Comparison of ENCODE assay signal across 1 cellular context in genomic region chr1:28718601-28719331, GRCh38.
TF ChIP-seq lines count a peak whose summit lies in the region.

No MANE protein-coding gene starts in this region.

TF ChIP-seq in K562, 482 proteins besides CTCF, POLR2A, EP300 and RAD21 (continued from another document and continues in another):
- no peak for TF ChIP-seq ZNF197 (CRISPR knock-in tag; IDR thresholded peaks at IDR 0.05; ENCODE audit: low read depth)
- TF ChIP-seq ZNF445 (CRISPR knock-in tag; IDR thresholded peaks at IDR 0.05; ENCODE audit: low read depth), result no peak
- TF ChIP-seq ZNF79 (CRISPR knock-in tag; IDR thresholded peaks at IDR 0.05; ENCODE audit: low read depth), result no peak
- TF ChIP-seq ZNF316 (IDR thresholded peaks at IDR 0.05), result peak; percentile 99
- no peak for TF ChIP-seq ZBTB34 (CRISPR knock-in tag; IDR thresholded peaks at IDR 0.05)
- no peak for TF ChIP-seq ZNF518B (CRISPR knock-in tag; IDR thresholded peaks at IDR 0.05)
- no peak for TF ChIP-seq CHAMP1 (IDR thresholded peaks at IDR 0.05)
- TF ChIP-seq HNRNPH1 (optimal IDR thresholded peaks at IDR 0.05; ENCODE audit: low read depth, low read length), result no peak
- no peak for TF ChIP-seq RBBP5 (IDR thresholded peaks at IDR 0.05; ENCODE audit: borderline replicate concordance, insufficient read depth, low read length, poor library complexity, severe bottlenecking)
- TF ChIP-seq, protein P1, sequence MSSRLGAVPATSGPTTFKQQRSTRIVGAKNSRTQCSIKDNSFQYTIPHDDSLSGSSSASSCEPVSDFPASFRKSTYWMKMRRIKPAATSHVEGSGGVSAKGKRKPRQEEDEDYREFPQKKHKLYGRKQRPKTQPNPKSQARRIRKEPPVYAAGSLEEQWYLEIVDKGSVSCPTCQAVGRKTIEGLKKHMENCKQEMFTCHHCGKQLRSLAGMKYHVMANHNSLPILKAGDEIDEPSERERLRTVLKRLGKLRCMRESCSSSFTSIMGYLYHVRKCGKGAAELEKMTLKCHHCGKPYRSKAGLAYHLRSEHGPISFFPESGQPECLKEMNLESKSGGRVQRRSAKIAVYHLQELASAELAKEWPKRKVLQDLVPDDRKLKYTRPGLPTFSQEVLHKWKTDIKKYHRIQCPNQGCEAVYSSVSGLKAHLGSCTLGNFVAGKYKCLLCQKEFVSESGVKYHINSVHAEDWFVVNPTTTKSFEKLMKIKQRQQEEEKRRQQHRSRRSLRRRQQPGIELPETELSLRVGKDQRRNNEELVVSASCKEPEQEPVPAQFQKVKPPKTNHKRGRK (tag; IDR thresholded peaks at IDR 0.05), result no peak
- TF ChIP-seq, protein P2, sequence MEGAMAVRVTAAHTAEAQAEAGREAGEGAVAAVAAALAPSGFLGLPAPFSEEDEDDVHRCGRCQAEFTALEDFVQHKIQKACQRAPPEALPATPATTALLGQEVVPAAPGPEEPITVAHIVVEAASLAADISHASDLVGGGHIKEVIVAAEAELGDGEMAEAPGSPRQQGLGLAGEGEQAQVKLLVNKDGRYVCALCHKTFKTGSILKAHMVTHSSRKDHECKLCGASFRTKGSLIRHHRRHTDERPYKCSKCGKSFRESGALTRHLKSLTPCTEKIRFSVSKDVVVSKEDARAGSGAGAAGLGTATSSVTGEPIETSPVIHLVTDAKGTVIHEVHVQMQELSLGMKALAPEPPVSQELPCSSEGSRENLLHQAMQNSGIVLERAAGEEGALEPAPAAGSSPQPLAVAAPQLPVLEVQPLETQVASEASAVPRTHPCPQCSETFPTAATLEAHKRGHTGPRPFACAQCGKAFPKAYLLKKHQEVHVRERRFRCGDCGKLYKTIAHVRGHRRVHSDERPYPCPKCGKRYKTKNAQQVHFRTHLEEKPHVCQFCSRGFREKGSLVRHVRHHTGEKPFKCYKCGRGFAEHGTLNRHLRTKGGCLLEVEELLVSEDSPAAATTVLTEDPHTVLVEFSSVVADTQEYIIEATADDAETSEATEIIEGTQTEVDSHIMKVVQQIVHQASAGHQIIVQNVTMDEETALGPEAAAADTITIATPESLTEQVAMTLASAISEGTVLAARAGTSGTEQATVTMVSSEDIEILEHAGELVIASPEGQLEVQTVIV (CRISPR knock-in tag; IDR thresholded peaks at IDR 0.05; ENCODE audit: borderline replicate concordance), result no peak
- no peak for TF ChIP-seq CREM (IDR thresholded peaks at IDR 0.05; ENCODE audit: low read depth)
- no peak for TF ChIP-seq SREBF1 (IDR thresholded peaks at IDR 0.05; ENCODE audit: borderline replicate concordance, low read depth, low read length)
- TF ChIP-seq TSC22D4 (tag; IDR thresholded peaks at IDR 0.05), result no peak
- no peak for TF ChIP-seq TCF3 (CRISPR knock-in tag; IDR thresholded peaks at IDR 0.05)
- TF ChIP-seq ZNF696 (CRISPR knock-in tag; conservative IDR thresholded peaks at IDR 0.05), result no peak
- peak; percentile 96 for TF ChIP-seq BACH1 (tag; IDR thresholded peaks at IDR 0.05)
- no peak for TF ChIP-seq NCOA4 (IDR thresholded peaks at IDR 0.05; ENCODE audit: partially characterized antibody)
- no peak for TF ChIP-seq ASH1L (IDR thresholded peaks at IDR 0.05; ENCODE audit: borderline replicate concordance, low read depth, partially characterized antibody)
- TF ChIP-seq, protein P3, sequence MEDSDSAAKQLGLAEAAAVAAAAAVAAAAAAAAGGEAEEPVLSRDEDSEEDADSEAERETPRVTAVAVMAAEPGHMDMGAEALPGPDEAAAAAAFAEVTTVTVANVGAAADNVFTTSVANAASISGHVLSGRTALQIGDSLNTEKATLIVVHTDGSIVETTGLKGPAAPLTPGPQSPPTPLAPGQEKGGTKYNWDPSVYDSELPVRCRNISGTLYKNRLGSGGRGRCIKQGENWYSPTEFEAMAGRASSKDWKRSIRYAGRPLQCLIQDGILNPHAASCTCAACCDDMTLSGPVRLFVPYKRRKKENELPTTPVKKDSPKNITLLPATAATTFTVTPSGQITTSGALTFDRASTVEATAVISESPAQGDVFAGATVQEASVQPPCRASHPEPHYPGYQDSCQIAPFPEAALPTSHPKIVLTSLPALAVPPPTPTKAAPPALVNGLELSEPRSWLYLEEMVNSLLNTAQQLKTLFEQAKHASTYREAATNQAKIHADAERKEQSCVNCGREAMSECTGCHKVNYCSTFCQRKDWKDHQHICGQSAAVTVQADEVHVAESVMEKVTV (CRISPR knock-in tag; IDR thresholded peaks at IDR 0.05), result no peak
- no peak for TF ChIP-seq ZNF785 (CRISPR knock-in tag; IDR thresholded peaks at IDR 0.05)
- TF ChIP-seq BDP1 (IDR thresholded peaks at IDR 0.05; ENCODE audit: insufficient read depth, insufficient read length), result no peak
- TF ChIP-seq NEUROD1 (IDR thresholded peaks at IDR 0.05; ENCODE audit: borderline replicate concordance, low read depth, low read length, partially characterized antibody), result no peak
- TF ChIP-seq ARID1B (IDR thresholded peaks at IDR 0.05), result peak; percentile 62; the same call in 1 of the 2 replicates
- no peak for TF ChIP-seq ZNF584 (CRISPR knock-in tag; IDR thresholded peaks at IDR 0.05; ENCODE audit: low read depth)
- TF ChIP-seq MTA2 (IDR thresholded peaks at IDR 0.05; ENCODE audit: low read depth), result no peak
- no peak for TF ChIP-seq NR1H2 (CRISPR knock-in tag; IDR thresholded peaks at IDR 0.05)
- TF ChIP-seq, protein P4, sequence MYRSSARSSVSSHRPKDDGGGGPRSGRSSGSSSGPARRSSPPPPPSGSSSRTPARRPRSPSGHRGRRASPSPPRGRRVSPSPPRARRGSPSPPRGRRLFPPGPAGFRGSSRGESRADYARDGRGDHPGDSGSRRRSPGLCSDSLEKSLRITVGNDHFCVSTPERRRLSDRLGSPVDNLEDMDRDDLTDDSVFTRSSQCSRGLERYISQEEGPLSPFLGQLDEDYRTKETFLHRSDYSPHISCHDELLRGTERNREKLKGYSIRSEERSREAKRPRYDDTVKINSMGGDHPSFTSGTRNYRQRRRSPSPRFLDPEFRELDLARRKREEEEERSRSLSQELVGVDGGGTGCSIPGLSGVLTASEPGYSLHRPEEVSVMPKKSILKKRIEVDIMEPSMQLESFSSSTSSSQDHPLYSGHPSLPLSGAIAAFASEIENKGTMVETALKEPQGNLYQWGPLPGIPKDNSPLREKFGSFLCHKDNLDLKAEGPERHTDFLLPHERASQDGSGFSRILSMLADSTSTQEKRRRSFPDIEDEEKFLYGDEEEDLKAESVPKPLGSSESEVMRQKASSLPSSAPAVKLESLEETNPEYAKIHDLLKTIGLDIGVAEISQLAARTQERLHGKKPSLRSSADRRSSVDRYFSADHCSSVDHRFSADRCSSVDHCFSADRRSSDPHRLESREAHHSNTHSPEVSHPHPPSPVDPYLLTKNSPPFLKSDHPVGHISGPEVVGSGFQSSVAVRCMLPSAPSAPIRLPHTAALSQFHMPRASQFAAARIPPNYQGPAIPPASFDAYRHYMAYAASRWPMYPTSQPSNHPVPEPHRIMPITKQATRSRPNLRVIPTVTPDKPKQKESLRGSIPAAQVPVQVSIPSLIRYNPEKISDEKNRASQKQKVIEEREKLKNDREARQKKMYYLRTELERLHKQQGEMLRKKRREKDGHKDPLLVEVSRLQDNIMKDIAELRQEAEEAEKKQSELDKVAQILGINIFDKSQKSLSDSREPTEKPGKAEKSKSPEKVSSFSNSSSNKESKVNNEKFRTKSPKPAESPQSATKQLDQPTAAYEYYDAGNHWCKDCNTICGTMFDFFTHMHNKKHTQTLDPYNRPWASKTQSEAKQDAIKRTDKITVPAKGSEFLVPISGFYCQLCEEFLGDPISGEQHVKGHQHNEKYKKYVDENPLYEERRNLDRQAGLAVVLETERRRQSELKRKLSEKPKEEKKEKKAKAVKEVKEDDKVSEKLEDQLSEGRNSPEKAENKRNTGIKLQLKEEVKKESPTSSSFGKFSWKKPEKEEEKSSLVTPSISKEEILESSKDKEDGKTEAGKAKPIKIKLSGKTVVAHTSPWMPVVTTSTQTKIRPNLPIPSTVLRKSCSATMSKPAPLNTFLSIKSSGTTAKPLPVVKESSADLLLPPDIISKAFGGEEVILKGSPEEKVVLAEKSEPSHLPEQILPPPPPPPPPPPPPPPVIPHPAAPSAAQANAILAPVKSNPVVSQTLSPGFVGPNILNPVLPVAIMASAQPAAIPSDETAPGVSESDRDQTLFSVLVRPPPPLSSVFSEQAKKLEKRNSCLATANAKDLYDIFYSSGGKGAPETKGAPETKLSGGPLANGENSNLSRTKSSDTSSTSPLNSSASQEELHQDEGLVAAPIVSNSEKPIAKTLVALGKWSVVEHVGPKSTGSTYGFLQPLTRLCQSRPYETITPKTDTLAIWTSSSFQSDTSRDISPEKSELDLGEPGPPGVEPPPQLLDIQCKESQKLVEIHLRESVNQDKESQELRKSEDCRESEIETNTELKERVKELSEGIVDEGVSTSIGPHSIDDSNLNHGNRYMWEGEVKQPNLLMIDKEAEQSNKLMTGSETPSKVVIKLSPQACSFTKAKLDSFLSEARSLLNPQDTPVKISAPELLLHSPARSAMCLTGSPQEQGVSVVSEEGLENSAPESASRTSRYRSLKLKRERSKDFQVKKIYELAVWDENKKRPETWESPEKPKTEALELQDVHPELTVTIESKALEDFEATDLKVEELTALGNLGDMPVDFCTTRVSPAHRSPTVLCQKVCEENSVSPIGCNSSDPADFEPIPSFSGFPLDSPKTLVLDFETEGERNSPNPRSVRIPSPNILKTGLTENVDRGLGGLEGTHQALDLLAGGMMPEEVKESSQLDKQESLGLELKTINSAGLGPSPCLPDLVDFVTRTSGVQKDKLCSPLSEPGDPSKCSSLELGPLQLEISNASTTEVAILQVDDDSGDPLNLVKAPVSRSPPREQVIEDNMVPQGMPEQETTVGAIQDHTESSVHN (IDR thresholded peaks at IDR 0.05; ENCODE audit: borderline replicate concordance in 1 of 2, low read depth in 1 of 2), result no peak
- TF ChIP-seq U2AF1 (optimal IDR thresholded peaks at IDR 0.05; ENCODE audit: low read depth, low read length), result no peak
- no peak for TF ChIP-seq ELF4 (CRISPR knock-in tag; IDR thresholded peaks at IDR 0.05)
- no peak for TF ChIP-seq TCF7 (IDR thresholded peaks at IDR 0.05; ENCODE audit: borderline replicate concordance)
- TF ChIP-seq MCM7 (IDR thresholded peaks at IDR 0.05), result no peak
- TF ChIP-seq ZNF134 (CRISPR knock-in tag; conservative IDR thresholded peaks at IDR 0.05), result no peak
- TF ChIP-seq ZNF121 (CRISPR knock-in tag; conservative IDR thresholded peaks at IDR 0.05), result no peak
- no peak for TF ChIP-seq MEF2A (IDR thresholded peaks at IDR 0.05; ENCODE audit: control insufficient read depth, low read depth, low read length)
- TF ChIP-seq KDM5B (IDR thresholded peaks at IDR 0.05; ENCODE audit: insufficient replicate concordance, low read depth, low read length), result no peak
